In the genomic region with DNA sequence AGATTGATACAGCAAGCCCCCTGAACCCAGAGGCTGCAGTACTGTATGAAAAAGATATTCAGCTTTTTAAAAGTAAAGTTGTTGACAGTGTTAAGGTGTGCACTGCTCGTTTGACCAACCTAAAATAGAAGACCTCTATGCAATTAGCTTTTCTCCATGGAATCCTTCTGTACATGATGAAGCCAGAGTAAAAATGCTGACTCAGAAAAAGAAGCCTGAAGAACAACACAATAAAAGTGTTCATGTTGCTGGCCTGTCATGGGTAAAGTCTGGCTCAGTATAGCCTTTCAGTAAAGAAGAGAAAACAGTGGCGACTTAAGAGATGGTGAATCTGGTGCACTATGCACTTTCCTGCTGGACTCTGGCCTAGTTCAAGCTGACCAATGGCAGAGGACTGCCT, we compare ENCODE assay signal across 5 cellular contexts.
DNase-seq lines count a peak whose midpoint lies in the region; ATAC-seq, FAIRE-seq and TF ChIP-seq lines count a peak whose summit lies in the region.
"Not testable (repeated sequence)": the region's sequence is repeated elsewhere in the genome, so short reads cannot be mapped to it uniquely, and the experiment has no call there.

No MANE protein-coding gene starts in this region.

- not testable (repeated sequence) for H2AFZ ChIP-seq in K562 (ENCODE audit: low read depth, low read length); HepG2 (ENCODE audit: low read length)

- not testable (repeated sequence) for ATAC-seq in A549, K562, HepG2

- H3K27me3 ChIP-seq in K562 (ENCODE audit: control insufficient read depth in 2 of 2, insufficient read depth in 2 of 2, low read length in 2 of 2); HepG2 (ENCODE audit: control insufficient read depth in 1 of 2, insufficient read depth in 2 of 2, low read length in 2 of 2): not testable (repeated sequence)

- H3K4me2 ChIP-seq in A549; K562 (ENCODE audit: insufficient read depth, low read length); HepG2 (ENCODE audit: low read depth, low read length): not testable (repeated sequence)

- not testable (repeated sequence) for H3K9me3 ChIP-seq in A549; K562 (replicated peaks; ENCODE audit: control insufficient read depth, insufficient read depth, low read depth, low read length); HepG2 (ENCODE audit: low read length)

- FAIRE-seq in A549 (lab: Jason Lieb, UNC); K562 (lab: Jason Lieb, UNC); HepG2 (lab: Jason Lieb, UNC): not testable (repeated sequence)
- peak; percentile 77 for FAIRE-seq in HTR-8/SVneo (lab: Jason Lieb, UNC)
- peak; percentile 32 for FAIRE-seq in urothelium cell line (lab: Jason Lieb, UNC)

- CTCF ChIA-PET in A549 (lab: Yijun Ruan, JAX); K562 (lab: Yijun Ruan, JAX; ENCODE audit: low intra/inter-chr PET ratio); HepG2 (lab: Yijun Ruan, JAX; ENCODE audit: low intra/inter-chr PET ratio, low total read pairs): not testable (repeated sequence)

- not testable (repeated sequence) for H3K27ac ChIP-seq in A549; K562 (ENCODE audit: extremely low read depth, low read depth, low read length); HepG2 (ENCODE audit: extremely low read length, insufficient read depth, low read length)

- not testable (repeated sequence) for H3K4me1 ChIP-seq in A549; K562 (replicated peaks in 1 of 2; ENCODE audit: control insufficient read depth in 2 of 2, insufficient read depth in 2 of 2, low read length in 2 of 2); HepG2 (ENCODE audit: insufficient read depth, low read length)

- not testable (repeated sequence) for BruUV-seq in K562 (replicated peaks; lab: Mats Ljungman, UMichigan); HepG2 (replicated peaks; lab: Mats Ljungman, UMichigan)

- not testable (repeated sequence) for H4K20me1 ChIP-seq in K562 (replicated peaks; ENCODE audit: control insufficient read depth, insufficient read depth, low read length); HepG2 (ENCODE audit: insufficient read depth, low read length)

- not testable (repeated sequence) for H3K4me3 ChIP-seq in A549; K562; HepG2 (replicated peaks in 1 of 3; ENCODE audit: insufficient read depth in 1 of 3, low read depth in 2 of 3, low read length in 3 of 3)

- H3K79me2 ChIP-seq in K562 (ENCODE audit: control insufficient read depth, insufficient read depth, low read length); HepG2 (ENCODE audit: insufficient read depth, low read length): not testable (repeated sequence)

- in situ Hi-C loops in K562 (cut with MboI); HepG2 (cut with HindIII; ENCODE audit: extremely low pct_ligation_motif_present, low pct_unique_long_range_greater_than_20kb): not testable (repeated sequence)

- TF ChIP-seq RAD21 in A549 (conservative IDR thresholded peaks at IDR 0.05 in 1 of 2, IDR thresholded peaks at IDR 0.05 in 1 of 2); K562 (CRISPR knock-in tag; conservative IDR thresholded peaks at IDR 0.05 in 1 of 2, IDR thresholded peaks at IDR 0.05 in 1 of 2); HepG2 (CRISPR knock-in tag; IDR thresholded peaks at IDR 0.05): not testable (repeated sequence)

- DNase-seq in A549 (ENCODE audit: low read depth in 1 of 2, low spot score in 1 of 2); HTR-8/SVneo (ENCODE audit: insufficient read length, low spot score); K562 (ENCODE audit: extremely low read depth in 1 of 4, low spot score in 3 of 4); HepG2 (ENCODE audit: low spot score); urothelium cell line (ENCODE audit: low spot score): not testable (repeated sequence)

- TF ChIP-seq POLR2A in A549 (IDR thresholded peaks at IDR 0.05; ENCODE audit: low read length); K562 (conservative IDR thresholded peaks at IDR 0.05); HepG2 (IDR thresholded peaks at IDR 0.05; ENCODE audit: insufficient read depth in 1 of 2, low read depth in 2 of 2, low read length in 2 of 2): not testable (repeated sequence)

- 13% methylated on average over 2 of the region's 2 CpGs for WGBS in A549 (ENCODE audit: missing lambda C conversion rate)
- 0% methylated on average over 2 of the region's 2 CpGs for WGBS in K562 (ENCODE audit: insufficient coverage, low coverage, missing lambda C conversion rate)
- 0% methylated on average over 2 of the region's 2 CpGs for whole genome bisulfite sequencing in HepG2 (ENCODE audit: low lambda C conversion rate)

- not testable (repeated sequence) for H3K36me3 ChIP-seq in K562 (ENCODE audit: control insufficient read depth, insufficient read depth, low read length); HepG2 (replicated peaks in 1 of 2; ENCODE audit: control insufficient read depth in 1 of 2, insufficient read depth in 2 of 2, low read length in 2 of 2)

- TF ChIP-seq CTCF in A549 (IDR thresholded peaks at IDR 0.05); K562 (IDR thresholded peaks at IDR 0.05 in 2 of 3, conservative IDR thresholded peaks at IDR 0.05 in 1 of 3; ENCODE audit: insufficient read depth in 2 of 3, low read depth in 1 of 3, low read length in 3 of 3); HepG2 (CRISPR knock-in tag; IDR thresholded peaks at IDR 0.05): not testable (repeated sequence)

- POLR2A ChIA-PET in A549 (lab: Yijun Ruan, JAX); K562 (lab: Yijun Ruan, JAX); HepG2 (lab: Yijun Ruan, JAX): not testable (repeated sequence)

- H3K9me1 ChIP-seq in K562 (ENCODE audit: control insufficient read depth, insufficient read depth, low read length), result not testable (repeated sequence)

- TF ChIP-seq EP300 in A549 (IDR thresholded peaks at IDR 0.05); K562 (IDR thresholded peaks at IDR 0.05; ENCODE audit: low read length); HepG2 (IDR thresholded peaks at IDR 0.05; ENCODE audit: low read depth in 2 of 2, low read length in 2 of 2); HepG2 (CRISPR knock-in tag; IDR thresholded peaks at IDR 0.05; ENCODE audit: borderline replicate concordance): not testable (repeated sequence)

- not testable (repeated sequence) for H3K9ac ChIP-seq in K562 (ENCODE audit: insufficient read depth in 1 of 2, low read depth in 2 of 2, low read length in 2 of 2); HepG2 (ENCODE audit: insufficient read depth, low read depth, low read length)

- intact Hi-C loops in K562 (cut with micrococcal nuclease); HepG2 (cut with micrococcal nuclease; ENCODE audit: unreplicated experiment): not testable (repeated sequence)

TF ChIP-seq in A549, 52 proteins besides CTCF, POLR2A, EP300 and RAD21:
- TF ChIP-seq MAFK (IDR thresholded peaks at IDR 0.05; ENCODE audit: partially characterized antibody), result peak; percentile 89

TF ChIP-seq in K562, 482 proteins besides CTCF, POLR2A, EP300 and RAD21:
- TF ChIP-seq ZNF316 (IDR thresholded peaks at IDR 0.05) (peak; percentile 59), C11orf30 (IDR thresholded peaks at IDR 0.05; ENCODE audit: low read depth) (peak; percentile 43), MAFF (IDR thresholded peaks at IDR 0.05; ENCODE audit: low read length) (peak; percentile 58), MAFG (tag; conservative IDR thresholded peaks at IDR 0.05) (peak; percentile 57; the same call in 1 of the 2 replicates), MAFK (IDR thresholded peaks at IDR 0.05; ENCODE audit: low read length) (peak; percentile 68)

TF ChIP-seq in HepG2, 621 proteins besides CTCF, POLR2A, EP300 and RAD21:
- TF ChIP-seq MAFF (IDR thresholded peaks at IDR 0.05; ENCODE audit: low read depth, low read length) (peak; percentile 88), MAFK (conservative IDR thresholded peaks at IDR 0.05 in 1 of 2, IDR thresholded peaks at IDR 0.05 in 1 of 2; ENCODE audit: low read length in 2 of 2) (peak; percentile 81 to 94)
TF ChIP-seq in HepG2: peak in this region for 2; not testable (repeated sequence) for 619.
